8 cellular contexts compared by ENCODE assay signal in genomic region chr6:63572733-63573139, GRCh38. TPM values are rescaled to one million over a fixed set of nuclear protein-coding genes. Genes with fewer than 3 reads are reported as not detected.
A peak's percentile ranks its signal among the peaks of the same experiment; 100 is the strongest.
DNase-seq lines count a peak whose midpoint lies in the region; ATAC-seq and TF ChIP-seq lines count a peak whose summit lies in the region.

No MANE protein-coding gene starts in this region.

- H3K27me3 ChIP-seq in PC-9 (ENCODE audit: insufficient read depth, low read depth): no peaks in the 10 kb centered on the region

- peak overlapping the region; percentile 81 for H3K4me2 ChIP-seq in PC-9

- peak overlapping the region; percentile 67 for H3K4me3 ChIP-seq in PC-9
- peak overlapping the region; percentile 85 for H3K4me3 ChIP-seq in epithelial cell of proximal tubule (ENCODE audit: low read depth, low read length)

- DNase-seq in CD14-positive monocyte (ENCODE audit: low spot score): no peak
- DNase-seq in PC-9: no peak
- DNase-seq in epithelial cell of proximal tubule (ENCODE audit: low read depth): no peak
- no peak for DNase-seq in A172 (ENCODE audit: low spot score)

- H3K9me3 ChIP-seq in PC-9 (ENCODE audit: insufficient read depth, low read depth): no peaks in the 10 kb centered on the region

- peak overlapping the region; percentile 70 for H2AFZ ChIP-seq in PC-9

- no peaks in the 10 kb centered on the region for H3K9me2 ChIP-seq in PC-9 (ENCODE audit: insufficient read depth)

- peak overlapping the region; percentile 97 for H3K27ac ChIP-seq in PC-9

- TF ChIP-seq CTCF in CD14-positive monocyte (IDR thresholded peaks at IDR 0.05) (no peak), PC-9 (conservative IDR thresholded peaks at IDR 0.05) (no peak), epithelial cell of proximal tubule (conservative IDR thresholded peaks at IDR 0.05; ENCODE audit: low read depth, low read length) (no peak), nephron (IDR thresholded peaks at IDR 0.05; ENCODE audit: unreplicated experiment in 3 of 3) (no peak)

- peak; percentile 1 for ATAC-seq in GM21515 (IDR thresholded peaks at IDR 0.05; ENCODE audit: unreplicated experiment)
- no peak for ATAC-seq in HG03565 (IDR thresholded peaks at IDR 0.05; ENCODE audit: unreplicated experiment)
- ATAC-seq in HG03571 (IDR thresholded peaks at IDR 0.05; ENCODE audit: unreplicated experiment): no peak

- no TSS peak for BruUV-seq in PC-9 (replicated peaks; lab: Mats Ljungman, UMichigan)

- peaks cover 9% of the 10 kb centered on the region; the same call in 1 of the 2 replicates for H4K20me1 ChIP-seq in PC-9 (ENCODE audit: insufficient read depth)

- peaks cover 12 to 15% of the 10 kb centered on the region in 2 donors for H3K36me3 Mint-ChIP-seq in CD14-positive monocyte
- peaks cover 14% of the 10 kb centered on the region for H3K36me3 Mint-ChIP-seq in nephron (ENCODE audit: low read depth)

- H3K27ac Mint-ChIP-seq in CD14-positive monocyte: peak overlapping the region; percentile 93 to 98 (median 94)
- H3K27ac Mint-ChIP-seq in nephron: peak overlapping the region; percentile 95 to 98 (median 96)

- H3K4me1 Mint-ChIP-seq in CD14-positive monocyte: peaks cover 24% of the 10 kb centered on the region
- H3K4me1 Mint-ChIP-seq in nephron: peaks cover 32% of the 10 kb centered on the region

- H3K4me1 ChIP-seq in PC-9 (replicated peaks; ENCODE audit: insufficient read depth): peaks cover 28% of the 10 kb centered on the region

- H3F3A ChIP-seq in PC-9 (ENCODE audit: insufficient read depth, low read depth): peaks cover 25% of the 10 kb centered on the region

- peak overlapping the region; percentile 93 for H3K4me3 Mint-ChIP-seq in CD14-positive monocyte
- peak overlapping the region; percentile 92 to 96 (median 92) for H3K4me3 Mint-ChIP-seq in nephron

- H3K9me3 Mint-ChIP-seq in CD14-positive monocyte (peaks cover 0 to 2% (median 0%) of the 10 kb centered on the region in 7 donors), nephron (peaks cover 4% of the 10 kb centered on the region)

- peaks cover 12% of the 10 kb centered on the region for H3K36me3 ChIP-seq in PC-9 (ENCODE audit: low read depth)

- H3K27me3 Mint-ChIP-seq in CD14-positive monocyte (ENCODE audit: low read depth in 3 of 3) (peaks cover 0 to 8% (median 2%) of the 10 kb centered on the region in 3 donors), nephron (ENCODE audit: low read depth) (peaks cover 4% of the 10 kb centered on the region)

- intact Hi-C loops in CD14-positive monocyte (cut with micrococcal nuclease): loop anchor here (2.0 to 10.0 kb wide), 4 partner anchors 62 to 234 kb away; partner anchors contain the start of gene PHF3 (in 1 of the 2)
- intact Hi-C loops in PC-9 (cut with micrococcal nuclease; ENCODE audit: unreplicated experiment): loop anchor here (1.0 to 10.0 kb wide), 4 partner anchors 45 to 158 kb away; partner anchors contain the start of gene PHF3

- CTCF ChIA-PET in PC-9 (lab: Charles Lee): no interaction called here

- peaks cover 45% of the 10 kb centered on the region for H3K79me2 ChIP-seq in PC-9 (ENCODE audit: low read depth)

- POLR2A ChIA-PET in PC-9 (lab: Charles Lee; ENCODE audit: unreplicated experiment): no interaction called here

RNA-seq across cellular contexts. Expression of gene PTP4A1, which starts 0.5 kb away (rescaled TPM):
- polyA plus RNA-seq in CD14-positive monocyte: 100 to 1,000 TPM in 1 of 2 donors, 10 to 100 TPM in 1; 73.4 to 106 TPM
- total RNA-seq in PC-9 (2021): 46.4 and 63.8 TPM in 2 replicates
- 10.9 and 17.4 TPM in 2 replicates for total RNA-seq in epithelial cell of proximal tubule
- 13.5 and 14.4 TPM in 2 replicates for total RNA-seq in A172 (2014; rRNA removed; shearing (Covaris generic))
